ENCODE assay signal across 19 cellular contexts in the genomic region with DNA sequence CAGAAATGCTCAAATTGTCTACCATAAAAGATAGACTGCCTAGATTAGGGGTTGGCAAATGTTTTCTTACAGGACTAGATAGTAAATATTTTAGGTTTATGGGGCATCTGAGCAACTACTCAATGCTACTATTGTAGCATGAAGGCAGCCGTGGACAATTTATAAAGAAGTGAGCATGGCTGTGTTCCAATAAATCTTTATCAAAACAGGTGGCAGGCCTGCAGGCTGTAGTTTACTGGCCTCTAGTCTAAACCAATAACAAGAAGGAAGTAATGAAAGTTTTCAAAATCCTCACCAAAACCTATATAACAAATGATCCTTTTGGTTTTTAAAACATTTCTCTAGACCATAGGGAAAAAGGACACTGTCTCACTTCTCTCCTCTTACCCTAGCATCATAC.
"Had no signal": no experiment of that assay in that cellular context is flagged by ENCODE, and none has a peak within 500 bp of the region (broad histone marks: within the 10 kb centered on the region; RNA-seq: fewer than 3 reads in every experiment).

No MANE protein-coding gene starts in this region.

- H3K9me3 Mint-ChIP-seq: activated CD4-positive, alpha-beta T cell treated with anti-CD3 and anti-CD28 coated beads, Interleukin-2, amount 10 ng/mL, durations not matched to agents 7 days and 5 days; natural killer cell treated with Interleukin-12 subunit alpha and Interleukin-12 subunit beta and Interleukin-15 and Interleukin-18, amount 100 ng/mL, for 72 hours; T-helper 2 cell treated with Interferon-gamma antibody and Interleukin-4, amounts not matched to agents 5 μg/mL and 100 μg/mL, for 36 hours had no signal

- H3K4me3 ChIP-seq: left lung, lung, thyroid gland had no signal

- H3K4me3 Mint-ChIP-seq: activated CD4-positive, alpha-beta T cell treated with anti-CD3 and anti-CD28 coated beads, Interleukin-2, amount 10 ng/mL, durations not matched to agents 7 days and 5 days; activated CD8-positive, alpha-beta T cell treated with anti-CD3 and anti-CD28 coated beads, Interleukin-2, amount 10 ng/mL, durations not matched to agents 7 days and 5 days; natural killer cell treated with Interleukin-12 subunit alpha and Interleukin-12 subunit beta and Interleukin-15 and Interleukin-18, amount 100 ng/mL, for 72 hours; T-helper 2 cell treated with Interferon-gamma antibody and Interleukin-4, amounts not matched to agents 5 μg/mL and 100 μg/mL, for 36 hours had no signal

- DNase-seq: activated CD4-positive, alpha-beta T cell treated with anti-CD3 and anti-CD28 coated beads, Interleukin-2, amount 10 ng/mL, durations not matched to agents 7 days and 5 days; activated CD4-positive, CD25-positive, alpha-beta regulatory T cell treated with anti-CD3 and anti-CD28 coated beads, Interleukin-2, amount 50 U/mL, for 72 hours; activated CD8-positive, alpha-beta T cell treated with anti-CD3 and anti-CD28 coated beads, Interleukin-2, amount 10 ng/mL, durations not matched to agents 7 days and 5 days; activated naive CD4-positive, alpha-beta T cell; effector CD4-positive, alpha-beta T cell; foreskin melanocyte; hippocampal formation; kidney glomerular epithelial cell; left lung; retina; stimulated activated CD4-positive, alpha-beta T cell treated with anti-CD3 and anti-CD28 coated beads, Interleukin-2, amount 100 ng/mL, for 48 hours; stimulated activated CD8-positive, alpha-beta memory T cell treated with anti-CD3 and anti-CD28 coated beads, Interleukin-4, amount 100 ng/mL, for 48 hours; stimulated activated naive CD8-positive, alpha-beta T cell treated with anti-CD3 and anti-CD28 coated beads, Interleukin-15, Interleukin-2, amounts not matched to agents 100 U/mL and 50 U/mL, for 24 hours; thyroid gland had no signal

- H3K27me3 ChIP-seq: left lung, thyroid gland had no signal

- H3K36me3 ChIP-seq: left lung, thyroid gland had no signal

- H3K27me3 Mint-ChIP-seq: activated CD4-positive, alpha-beta T cell treated with anti-CD3 and anti-CD28 coated beads, Interleukin-2, amount 10 ng/mL, durations not matched to agents 7 days and 5 days; natural killer cell treated with Interleukin-12 subunit alpha and Interleukin-12 subunit beta and Interleukin-15 and Interleukin-18, amount 100 ng/mL, for 72 hours had no signal

- H3K27ac ChIP-seq: left lung, thyroid gland, VCaP had no signal

- H3K36me3 Mint-ChIP-seq: natural killer cell treated with Interleukin-12 subunit alpha and Interleukin-12 subunit beta and Interleukin-15 and Interleukin-18, amount 100 ng/mL, for 72 hours had no signal

- ATAC-seq: activated CD8-positive, alpha-beta T cell treated with anti-CD3 and anti-CD28 coated beads, Interleukin-2, amount 10 ng/mL, durations not matched to agents 7 days and 5 days; left lung; natural killer cell treated with Interleukin-12 subunit alpha and Interleukin-12 subunit beta and Interleukin-15 and Interleukin-18, amount 100 ng/mL, for 72 hours; stimulated activated naive CD8-positive, alpha-beta T cell treated with anti-CD3 and anti-CD28 coated beads, Interleukin-15, Interleukin-2, amounts not matched to agents 100 U/mL and 50 U/mL, for 24 hours had no signal

- H3K27ac Mint-ChIP-seq: activated CD4-positive, alpha-beta T cell treated with anti-CD3 and anti-CD28 coated beads, Interleukin-2, amount 10 ng/mL, durations not matched to agents 7 days and 5 days; activated CD8-positive, alpha-beta T cell treated with anti-CD3 and anti-CD28 coated beads, Interleukin-2, amount 10 ng/mL, durations not matched to agents 7 days and 5 days; natural killer cell treated with Interleukin-12 subunit alpha and Interleukin-12 subunit beta and Interleukin-15 and Interleukin-18, amount 100 ng/mL, for 72 hours; progenitor cell of endocrine pancreas; T-helper 2 cell treated with Interferon-gamma antibody and Interleukin-4, amounts not matched to agents 5 μg/mL and 100 μg/mL, for 36 hours had no signal

- H3K9me3 ChIP-seq: left lung, thyroid gland had no signal

- H3K4me1 ChIP-seq: left lung, thyroid gland had no signal
